ENCODE assay signal across 8 cellular contexts in genomic region chr19:1067341-1068103, GRCh38. TPM values are rescaled to one million over a fixed set of nuclear protein-coding genes. Genes with fewer than 3 reads are reported as not detected.
DNase-seq lines count a peak whose midpoint lies in the region; ATAC-seq lines count a peak whose summit lies in the region.

No MANE protein-coding gene starts in this region.

- H3K4me1 Mint-ChIP-seq in IgD-negative memory B cell (peaks cover 8 to 30% (median 12%) of the 10 kb centered on the region in 3 donors), memory B cell (peaks cover 47% of the 10 kb centered on the region)

- ATAC-seq in GM18868 (IDR thresholded peaks at IDR 0.05; ENCODE audit: unreplicated experiment) = peak; percentile 14
- peak; percentile 39 to 51 for ATAC-seq in activated naive CD4-positive, alpha-beta T cell treated with anti-CD3 and anti-CD28 coated beads, Interleukin-2, amount 50 U/mL, for 72 hours
- peak; percentile 58 for ATAC-seq in memory B cell (ENCODE audit: low read depth)
- no peak for ATAC-seq in HG03457 (IDR thresholded peaks at IDR 0.05; ENCODE audit: unreplicated experiment)

- H3K4me3 Mint-ChIP-seq in IgD-negative memory B cell (peak overlapping the region; percentile 85 to 98 (median 94)), memory B cell (peak overlapping the region; percentile 92)

- H3K27me3 Mint-ChIP-seq in IgD-negative memory B cell = no peaks in the 10 kb centered on the region
- no peaks in the 10 kb centered on the region for H3K27me3 Mint-ChIP-seq in memory B cell

- peaks cover 7% of the 10 kb centered on the region for H3K36me3 Mint-ChIP-seq in IgD-negative memory B cell
- H3K36me3 Mint-ChIP-seq in activated naive CD4-positive, alpha-beta T cell treated with anti-CD3 and anti-CD28 coated beads, Interleukin-2, amount 50 U/mL, for 72 hours = peaks cover 22 to 23% of the 10 kb centered on the region in 2 donors
- peaks cover 22% of the 10 kb centered on the region for H3K36me3 Mint-ChIP-seq in memory B cell

- no peak for DNase-seq in activated naive CD4-positive, alpha-beta T cell treated with anti-CD3 and anti-CD28 coated beads, Interleukin-2, amount 50 U/mL, for 72 hours (ENCODE audit: low spot score in 2 of 2)
- peak; percentile 70 to 73 for DNase-seq in memory B cell (ENCODE audit: low spot score in 2 of 2)
- no peak for DNase-seq in G401 (ENCODE audit: low spot score)
- DNase-seq in NCI-H146 (lab: John Stamatoyannopoulos, UW) = no peak
- DNase-seq in epidermal melanocyte (ENCODE audit: insufficient read length, low spot score) = no peak

- H3K27ac Mint-ChIP-seq in IgD-negative memory B cell (peak overlapping the region; percentile 91 to 97 (median 92)), memory B cell (peak overlapping the region; percentile 94)
- H3K27ac Mint-ChIP-seq in activated naive CD4-positive, alpha-beta T cell treated with anti-CD3 and anti-CD28 coated beads, Interleukin-2, amount 50 U/mL, for 72 hours = peak overlapping the region; percentile 65 to 95

- H3K9me3 Mint-ChIP-seq in IgD-negative memory B cell (no peaks in the 10 kb centered on the region), memory B cell (no peaks in the 10 kb centered on the region)
- no peaks in the 10 kb centered on the region for H3K9me3 Mint-ChIP-seq in activated naive CD4-positive, alpha-beta T cell treated with anti-CD3 and anti-CD28 coated beads, Interleukin-2, amount 50 U/mL, for 72 hours

- in situ Hi-C loops in G401 (cut with HindIII; ENCODE audit: low sequenced_read_pairs) = no loop called here

RNA-seq across cellular contexts. Expression of gene ARHGAP45, which starts 0.6 kb away (rescaled TPM):
- 391 TPM for polyA plus RNA-seq in IgD-negative memory B cell
- 100 to 1,000 TPM; 171 to 174 TPM for total RNA-seq in activated naive CD4-positive, alpha-beta T cell treated with anti-CD3 and anti-CD28 coated beads, Interleukin-2, amount 50 U/mL, for 72 hours
- total RNA-seq in G401 (2014; rRNA removed; shearing (Covaris generic)) = 126 and 134 TPM in 2 replicates

RNA-seq across cellular contexts. Expression of gene ABCA7, which starts 27.6 kb away (rescaled TPM):
- polyA plus RNA-seq in IgD-negative memory B cell = 21.4 TPM
- total RNA-seq in activated naive CD4-positive, alpha-beta T cell treated with anti-CD3 and anti-CD28 coated beads, Interleukin-2, amount 50 U/mL, for 72 hours = 100 to 1,000 TPM in 1 of 2 donors, 10 to 100 TPM in 1; 17.8 to 105 TPM
- 6.2 and 13.9 TPM in 2 replicates for total RNA-seq in G401 (2014; rRNA removed; shearing (Covaris generic))

RNA-seq across cellular contexts. Expression of gene POLR2E, which starts 27.7 kb away (rescaled TPM):
- polyA plus RNA-seq in IgD-negative memory B cell = 237 TPM
- 100 to 1,000 TPM; 248 to 259 TPM for total RNA-seq in activated naive CD4-positive, alpha-beta T cell treated with anti-CD3 and anti-CD28 coated beads, Interleukin-2, amount 50 U/mL, for 72 hours
- 326 and 355 TPM in 2 replicates for total RNA-seq in G401 (2014; rRNA removed; shearing (Covaris generic))

RNA-seq across cellular contexts. Expression of gene GPX4, which starts 36.3 kb away (rescaled TPM):
- 460 TPM for polyA plus RNA-seq in IgD-negative memory B cell
- total RNA-seq in activated naive CD4-positive, alpha-beta T cell treated with anti-CD3 and anti-CD28 coated beads, Interleukin-2, amount 50 U/mL, for 72 hours = 100 to 1,000 TPM; 154 to 316 TPM
- total RNA-seq in G401 (2014; rRNA removed; shearing (Covaris generic)) = 593 and 784 TPM in 2 replicates

RNA-seq across cellular contexts. Expression of gene CNN2, which starts 41.1 kb away (rescaled TPM):
- polyA plus RNA-seq in IgD-negative memory B cell = 596 TPM
- total RNA-seq in activated naive CD4-positive, alpha-beta T cell treated with anti-CD3 and anti-CD28 coated beads, Interleukin-2, amount 50 U/mL, for 72 hours = 100 to 1,000 TPM; 187 to 254 TPM
- 245 and 296 TPM in 2 replicates for total RNA-seq in G401 (2014; rRNA removed; shearing (Covaris generic))

Comparison
In these comparisons a context has a peak if more than half of its experiments do, and no peak if none do; other contexts are left out.
1. DNase-seq: peak in memory B cell (2 of 2); none in activated naive CD4-positive, alpha-beta T cell treated with anti-CD3 and anti-CD28 coated beads, Interleukin-2, amount 50 U/mL, for 72 hours (0 of 2), G401 (single experiment), NCI-H146 (single experiment) and epidermal melanocyte (single experiment).
2. Peak in every context shown above with its lines, with median percentiles within 50 percentile points of each other: H3K27ac Mint-ChIP-seq.